ENCODE assay signal across 9 cellular contexts in genomic region chr19:7831452-7831851, GRCh38. TPM values are rescaled to one million over a fixed set of nuclear protein-coding genes. Genes with fewer than 3 reads are reported as not detected.
DNase-seq lines count a peak whose midpoint lies in the region; ATAC-seq, FAIRE-seq and TF ChIP-seq lines count a peak whose summit lies in the region.
"Had no signal": no experiment of that assay in that cellular context is flagged by ENCODE, and none has a peak within 500 bp of the region (broad histone marks: within the 10 kb centered on the region; RNA-seq: fewer than 3 reads in every experiment).

No MANE protein-coding gene starts in this region.

- peak overlapping the region; percentile 85 for H3K4me3 Mint-ChIP-seq in activated naive CD8-positive, alpha-beta T cell treated with anti-CD3 and anti-CD28 coated beads, Interleukin-2, amount 10 ng/mL, durations not matched to agents 7 days and 5 days

- TF ChIP-seq CTCF in kidney (IDR thresholded peaks at IDR 0.05; ENCODE audit: borderline replicate concordance, extremely low read depth, insufficient read depth) (no peak), heart right ventricle (IDR thresholded peaks at IDR 0.05) (peak in 1 of 9 donors; percentile 10)

- FAIRE-seq in H54 (lab: Jason Lieb, UNC): no peak
- no peak for FAIRE-seq in kidney (lab: Jason Lieb, UNC)

- H3K27ac ChIP-seq in kidney (ENCODE audit: low read depth in 2 of 2, low read length in 2 of 2) (no peak overlapping the region), heart right ventricle (peak overlapping the region in 1 of 10 donors; percentile 11)

- H3K27me3 ChIP-seq in heart right ventricle: no peaks in the 10 kb centered on the region

- peaks cover 15% of the 10 kb centered on the region for H3K4me1 Mint-ChIP-seq in activated naive CD8-positive, alpha-beta T cell treated with anti-CD3 and anti-CD28 coated beads, Interleukin-2, amount 10 ng/mL, durations not matched to agents 7 days and 5 days

- WGBS in heart right ventricle, 2 donors: 72% methylated on average over 10 of the region's 10 CpGs

- intact Hi-C loops in kidney (cut with DNase I) (no loop called here), heart right ventricle (cut with DNase I) (no loop called here)

- ATAC-seq in activated naive CD8-positive, alpha-beta T cell treated with anti-CD3 and anti-CD28 coated beads, Interleukin-2, amount 10 ng/mL, durations not matched to agents 7 days and 5 days (ENCODE audit: low read depth): no peak
- ATAC-seq in left lobe of liver (no peak), heart right ventricle (no peak)

- no peak for TF ChIP-seq POLR2A in H54 (IDR thresholded peaks at IDR 0.05; ENCODE audit: low read depth, low read length)

- peak overlapping the region in 1 of 2 donors; percentile 41 for H3K4me3 ChIP-seq in kidney (ENCODE audit: low read length in 2 of 2)
- no peak overlapping the region for H3K4me3 ChIP-seq in heart right ventricle

- peaks cover 9% of the 10 kb centered on the region for H3K27me3 Mint-ChIP-seq in activated naive CD8-positive, alpha-beta T cell treated with anti-CD3 and anti-CD28 coated beads, Interleukin-2, amount 10 ng/mL, durations not matched to agents 7 days and 5 days

- H3K4me1 ChIP-seq in kidney (ENCODE audit: control insufficient read depth in 1 of 2, insufficient read depth in 1 of 2, low read depth in 1 of 2, low read length in 2 of 2) (peaks cover 4 to 23% of the 10 kb centered on the region in 2 donors), heart right ventricle (peaks cover 3 to 40% (median 24%) of the 10 kb centered on the region in 9 donors)

- peak overlapping the region; percentile 83 for H3K27ac Mint-ChIP-seq in activated naive CD8-positive, alpha-beta T cell treated with anti-CD3 and anti-CD28 coated beads, Interleukin-2, amount 10 ng/mL, durations not matched to agents 7 days and 5 days

- no peak overlapping the region for H3K9ac ChIP-seq in kidney (ENCODE audit: low read length in 2 of 2)

- H3K36me3 Mint-ChIP-seq in activated naive CD8-positive, alpha-beta T cell treated with anti-CD3 and anti-CD28 coated beads, Interleukin-2, amount 10 ng/mL, durations not matched to agents 7 days and 5 days: no peaks in the 10 kb centered on the region

- DNase-seq in AG08395 (ENCODE audit: low spot score): peak; percentile 29
- peak; percentile 59 for DNase-seq in H54 (ENCODE audit: insufficient read length, low spot score)
- no peak for DNase-seq in activated naive CD8-positive, alpha-beta T cell treated with anti-CD3 and anti-CD28 coated beads, Interleukin-2, amount 10 ng/mL, durations not matched to agents 7 days and 5 days
- DNase-seq in kidney: peak; percentile 65
- no peak for DNase-seq in left lobe of liver (ENCODE audit: low spot score)
- DNase-seq in stimulated activated CD4-positive, alpha-beta T cell treated with anti-CD3 and anti-CD28 coated beads, Interleukin-4, amount 100 ng/mL, for 1 hour: no peak
- DNase-seq in mucosa of gallbladder (ENCODE audit: low spot score): no peak
- DNase-seq in heart right ventricle: no peak

- H3K9me3 Mint-ChIP-seq in activated naive CD8-positive, alpha-beta T cell treated with anti-CD3 and anti-CD28 coated beads, Interleukin-2, amount 10 ng/mL, durations not matched to agents 7 days and 5 days: no peaks in the 10 kb centered on the region

- H3K9me3 ChIP-seq in kidney (ENCODE audit: control insufficient read depth in 1 of 2, low read length in 2 of 2) (no peaks in the 10 kb centered on the region), heart right ventricle (no peaks in the 10 kb centered on the region)

- H3K36me3 ChIP-seq in kidney (ENCODE audit: control insufficient read depth in 1 of 2, insufficient read depth in 2 of 2, low read length in 2 of 2) (no peaks in the 10 kb centered on the region), heart right ventricle (no peaks in the 10 kb centered on the region)

- POLR2A ChIA-PET in activated naive CD8-positive, alpha-beta T cell treated with anti-CD3 and anti-CD28 coated beads, Interleukin-2, amount 10 ng/mL, durations not matched to agents 7 days and 5 days (lab: Charles Lee): interaction anchor here (0.8 to 1.1 kb wide), 2 partner anchors 19 to 96 kb away, joined by 3 to 4 read pairs; no protein-coding TSS in a partner anchor

RNA-seq across cellular contexts. Expression of gene EVI5L, which starts 1.4 kb away (rescaled TPM):
- total RNA-seq in activated naive CD8-positive, alpha-beta T cell treated with anti-CD3 and anti-CD28 coated beads, Interleukin-2, amount 10 ng/mL, durations not matched to agents 7 days and 5 days: 10 to 100 TPM in 1 of 2 experiments, 1 to 10 TPM in 1; 9.6 to 10.4 TPM
- total RNA-seq in kidney (15.9 TPM), left lobe of liver (4.8 TPM), mucosa of gallbladder (23.4 TPM), heart right ventricle (10 to 100 TPM; 16.8 to 26.3 (median 20.3) TPM)
- polyA plus RNA-seq in kidney (ENCODE audit: insufficient read depth, low read depth, low replicate concordance) (14.5 TPM), heart right ventricle (10 to 100 TPM; 12.9 to 21.0 TPM)

RNA-seq across cellular contexts. Expression of gene PRR36, which starts 42.7 kb away (rescaled TPM):
- under 1 TPM; 0.40 to 0.78 TPM for total RNA-seq in activated naive CD8-positive, alpha-beta T cell treated with anti-CD3 and anti-CD28 coated beads, Interleukin-2, amount 10 ng/mL, durations not matched to agents 7 days and 5 days
- total RNA-seq in kidney (4.2 TPM), left lobe of liver (0.15 TPM), mucosa of gallbladder (1.6 TPM), heart right ventricle (under 1 TPM in 1 of 10 donors, not detected in 9; 0.05 TPM)
- polyA plus RNA-seq in kidney (ENCODE audit: insufficient read depth, low read depth, low replicate concordance) (1.1 TPM), heart right ventricle (under 1 TPM; 0.01 to 0.07 TPM)
- total RNA-seq: dermis microvascular lymphatic vessel endothelial cell had no signal

RNA-seq across cellular contexts. Expression of gene LRRC8E, which starts 56.9 kb away (rescaled TPM):
- not detected for total RNA-seq in activated naive CD8-positive, alpha-beta T cell treated with anti-CD3 and anti-CD28 coated beads, Interleukin-2, amount 10 ng/mL, durations not matched to agents 7 days and 5 days
- 9.1 TPM for total RNA-seq in kidney
- 2.2 TPM for polyA plus RNA-seq in kidney (ENCODE audit: insufficient read depth, low read depth, low replicate concordance)
- 4.3 TPM for total RNA-seq in left lobe of liver
- 4.1 TPM for total RNA-seq in mucosa of gallbladder
- total RNA-seq in heart right ventricle: 1 to 10 TPM in 5 of 10 donors, under 1 TPM in 5; 0.33 to 3.3 (median 0.99) TPM
- 1 to 10 TPM in 1 of 2 donors, under 1 TPM in 1; 0.66 to 1.2 TPM for polyA plus RNA-seq in heart right ventricle

Comparison
In these comparisons a context has a peak if more than half of its experiments do, and no peak if none do; other contexts are left out.
1. DNase-seq: peak in AG08395 (single experiment), H54 (single experiment) and kidney (single experiment); none in activated naive CD8-positive, alpha-beta T cell treated with anti-CD3 and anti-CD28 coated beads, Interleukin-2, amount 10 ng/mL, durations not matched to agents 7 days and 5 days (single experiment), left lobe of liver (single experiment), stimulated activated CD4-positive, alpha-beta T cell treated with anti-CD3 and anti-CD28 coated beads, Interleukin-4, amount 100 ng/mL, for 1 hour (single experiment), mucosa of gallbladder (single experiment) and heart right ventricle (0 of 2).